In the genomic region with DNA sequence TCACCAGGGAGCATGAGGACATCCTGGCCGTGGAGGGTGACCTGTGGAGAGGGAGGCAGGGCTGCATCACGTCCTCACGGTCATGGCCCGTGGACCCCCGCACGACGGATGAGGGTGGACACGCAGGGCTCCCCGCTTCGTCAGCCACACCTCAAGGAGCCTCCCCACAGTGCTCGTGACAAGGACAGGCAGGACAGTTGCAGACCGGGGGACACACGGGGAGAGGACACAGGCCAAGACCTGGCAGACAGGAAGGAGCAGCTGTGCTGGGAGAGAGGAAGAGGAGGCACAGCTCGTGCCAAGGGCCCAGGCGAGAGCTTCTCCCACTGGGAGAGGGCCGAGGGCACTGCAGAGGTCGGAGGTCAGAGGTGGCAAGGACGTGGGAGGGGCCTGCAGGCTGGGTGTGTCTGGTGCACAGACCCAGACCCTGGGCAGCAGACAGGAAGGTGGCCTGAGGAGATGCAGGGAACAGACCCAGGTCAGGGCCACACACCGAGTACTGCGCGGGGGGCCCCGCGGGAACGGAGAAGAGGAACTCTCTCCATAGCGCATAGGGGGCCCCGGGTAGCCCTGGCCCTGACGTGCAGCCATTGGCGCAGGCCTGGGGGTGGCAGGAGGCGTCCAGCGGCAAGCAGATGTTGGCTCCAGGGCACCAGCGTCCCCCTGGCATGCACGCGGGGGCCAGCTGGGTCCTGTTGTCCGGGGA, we compare ENCODE assay signal across 1 cellular context. TPM values are rescaled to one million over a fixed set of nuclear protein-coding genes. Genes with fewer than 3 reads are reported as not detected.
"Had no signal": no experiment of that assay in that cellular context is flagged by ENCODE, and none has a peak within 500 bp of the region (broad histone marks: within the 10 kb centered on the region; RNA-seq: fewer than 3 reads in every experiment).

No MANE protein-coding gene starts in this region.

RNA-seq across cellular contexts. Expression of a gene that starts 33.4 kb away (rescaled TPM):
- total RNA-seq: GM23248 had no signal
